17 cellular contexts compared by ENCODE assay signal in genomic region chr20:23928353-23928752, GRCh38. TPM values are rescaled to one million over a fixed set of nuclear protein-coding genes. Genes with fewer than 3 reads are reported as not detected.
"Had no signal": no experiment of that assay in that cellular context is flagged by ENCODE, and none has a peak within 500 bp of the region (broad histone marks: within the 10 kb centered on the region; RNA-seq: fewer than 3 reads in every experiment).

No MANE protein-coding gene starts in this region.

- ATAC-seq: lower lobe of right lung had no signal

- H3K4me1 ChIP-seq: ascending aorta, lower lobe of right lung, tibial nerve had no signal

- H3K36me3 ChIP-seq: ascending aorta, lower lobe of right lung, spleen, tibial nerve had no signal

- H3K9me3 ChIP-seq: ascending aorta, lower lobe of right lung, tibial nerve had no signal

- H3K27me3 ChIP-seq: ascending aorta, tibial nerve had no signal

- H3K27ac ChIP-seq: ascending aorta, lower lobe of right lung, spleen, tibial nerve had no signal

- DNase-seq: cerebellar nuclear complex, cortex of kidney, hypothalamus, lower lobe of right lung, retina, spleen, substantia nigra had no signal

- H3K4me3 ChIP-seq: ascending aorta, lower lobe of right lung, spleen, tibial nerve had no signal

- H3K27ac Mint-ChIP-seq: activated T-helper 1 cell treated with anti-CD3 and anti-CD28 coated beads, Interleukin-12 subunit alpha, Interleukin-12 subunit beta, Interleukin-2, Interleukin-4 antibody, amounts not matched to agents 30 ng/mL and 10 ng/mL and 1 ng/mL, durations not matched to agents 14 hours and 24 hours and 36 hours had no signal

- H3K4me3 Mint-ChIP-seq: activated T-helper 1 cell treated with anti-CD3 and anti-CD28 coated beads, Interleukin-12 subunit alpha, Interleukin-12 subunit beta, Interleukin-2, Interleukin-4 antibody, amounts not matched to agents 30 ng/mL and 10 ng/mL and 1 ng/mL, durations not matched to agents 14 hours and 24 hours and 36 hours had no signal

RNA-seq across cellular contexts. Expression of gene CST5, which starts 48.8 kb away (rescaled TPM):
- total RNA-seq: activated CD8-positive, alpha-beta memory T cell treated with anti-CD3 and anti-CD28 coated beads for 36 hours; activated T-helper 1 cell treated with anti-CD3 and anti-CD28 coated beads, Interleukin-12 subunit alpha, Interleukin-12 subunit beta, Interleukin-2, Interleukin-4 antibody, amounts not matched to agents 30 ng/mL and 10 ng/mL and 1 ng/mL, durations not matched to agents 14 hours and 24 hours and 36 hours; ascending aorta; frontal cortex; lower lobe of right lung; mesenteric fat pad; omental fat pad; posterior vena cava; spleen; tibial nerve had no signal
- polyA plus RNA-seq: keratinocyte, neural cell, spleen had no signal
